Comparison of ENCODE assay signal across 24 cellular contexts in genomic region chr11:104678408-104678807, GRCh38.
"Had no signal": no experiment of that assay in that cellular context is flagged by ENCODE, and none has a peak within 500 bp of the region (broad histone marks: within the 10 kb centered on the region; RNA-seq: fewer than 3 reads in every experiment).

No MANE protein-coding gene starts in this region.

- H3K4me1 Mint-ChIP-seq: activated naive CD4-positive, alpha-beta T cell treated with anti-CD3 and anti-CD28 coated beads, Interleukin-2, amount 10 ng/mL, durations not matched to agents 7 days and 5 days; memory B cell had no signal

- H3K9me3 ChIP-seq: gastroesophageal sphincter, pancreas, psoas muscle, right atrium auricular region, thoracic aorta, vagina had no signal

- H3K9me3 Mint-ChIP-seq: type B pancreatic cell had no signal

- H3K36me3 ChIP-seq: gastroesophageal sphincter, pancreas, right atrium auricular region, spleen, thoracic aorta, vagina had no signal

- H3K27me3 Mint-ChIP-seq: activated CD4-positive, alpha-beta T cell treated with anti-CD3 and anti-CD28 coated beads, Interleukin-2, amount 10 ng/mL, durations not matched to agents 7 days and 5 days; activated CD8-positive, alpha-beta memory T cell treated with anti-CD3 and anti-CD28 coated beads, Interleukin-2, amount 10 ng/mL, durations not matched to agents 7 days and 5 days; activated CD8-positive, alpha-beta T cell treated with anti-CD3 and anti-CD28 coated beads for 36 hours; activated naive CD4-positive, alpha-beta T cell treated with anti-CD3 and anti-CD28 coated beads, Interleukin-2, amount 10 ng/mL, durations not matched to agents 7 days and 5 days; memory B cell; type B pancreatic cell had no signal

- ATAC-seq: activated CD8-positive, alpha-beta memory T cell treated with anti-CD3 and anti-CD28 coated beads, Interleukin-2, amount 10 ng/mL, durations not matched to agents 7 days and 5 days; activated CD8-positive, alpha-beta T cell treated with anti-CD3 and anti-CD28 coated beads for 36 hours; gastroesophageal sphincter; pancreas; psoas muscle had no signal

- H3K27ac Mint-ChIP-seq: activated CD4-positive, alpha-beta T cell treated with anti-CD3 and anti-CD28 coated beads, Interleukin-2, amount 10 ng/mL, durations not matched to agents 7 days and 5 days; activated CD8-positive, alpha-beta memory T cell treated with anti-CD3 and anti-CD28 coated beads, Interleukin-2, amount 10 ng/mL, durations not matched to agents 7 days and 5 days; activated CD8-positive, alpha-beta T cell treated with anti-CD3 and anti-CD28 coated beads for 36 hours; activated naive CD4-positive, alpha-beta T cell treated with anti-CD3 and anti-CD28 coated beads, Interleukin-2, amount 10 ng/mL, durations not matched to agents 7 days and 5 days; memory B cell; nephron progenitor cell; type B pancreatic cell had no signal

- H3K27me3 ChIP-seq: gastroesophageal sphincter, pancreas, right atrium auricular region, spleen, vagina had no signal

- H3K4me3 ChIP-seq: gastroesophageal sphincter, pancreas, psoas muscle, right atrium auricular region, spleen, thoracic aorta, vagina had no signal

- DNase-seq: activated CD4-positive, alpha-beta T cell treated with anti-CD3 and anti-CD28 coated beads, Interleukin-2, amount 10 ng/mL, durations not matched to agents 7 days and 5 days; activated CD4-positive, CD25-positive, alpha-beta regulatory T cell treated with anti-CD3 and anti-CD28 coated beads, Interleukin-2, amount 50 U/mL, for 72 hours; activated CD8-positive, alpha-beta memory T cell treated with anti-CD3 and anti-CD28 coated beads, Interleukin-2, amount 10 ng/mL, durations not matched to agents 7 days and 5 days; activated CD8-positive, alpha-beta T cell treated with anti-CD3 and anti-CD28 coated beads for 36 hours; activated effector memory CD4-positive, alpha-beta T cell treated with anti-CD3 and anti-CD28 coated beads, Interleukin-2, amount 50 U/mL, for 16 hours; activated naive CD4-positive, alpha-beta T cell treated with anti-CD3 and anti-CD28 coated beads, Interleukin-2, amount 10 ng/mL, durations not matched to agents 7 days and 5 days; activated T-cell treated with anti-CD3 and anti-CD28 coated beads for 4 hours; amygdala; cortex of kidney; head of caudate nucleus; hypothalamus; nephron progenitor cell; pancreas; psoas muscle; spleen; stimulated activated CD4-positive, alpha-beta T cell treated with anti-CD3 and anti-CD28 coated beads, Interleukin-4, amount 100 ng/mL, for 1 hour; stimulated activated naive CD4-positive, alpha-beta T cell had no signal

- H3K4me1 ChIP-seq: gastroesophageal sphincter, pancreas, psoas muscle, right atrium auricular region, spleen, vagina had no signal

- H3K27ac ChIP-seq: gastroesophageal sphincter, pancreas, psoas muscle, right atrium auricular region, spleen, thoracic aorta, vagina, VCaP had no signal

- H3K4me3 Mint-ChIP-seq: activated CD4-positive, alpha-beta T cell treated with anti-CD3 and anti-CD28 coated beads, Interleukin-2, amount 10 ng/mL, durations not matched to agents 7 days and 5 days; activated CD8-positive, alpha-beta memory T cell treated with anti-CD3 and anti-CD28 coated beads, Interleukin-2, amount 10 ng/mL, durations not matched to agents 7 days and 5 days; activated CD8-positive, alpha-beta T cell treated with anti-CD3 and anti-CD28 coated beads for 36 hours; activated naive CD4-positive, alpha-beta T cell treated with anti-CD3 and anti-CD28 coated beads, Interleukin-2, amount 10 ng/mL, durations not matched to agents 7 days and 5 days; memory B cell; nephron progenitor cell; type B pancreatic cell had no signal
